Comparison of ENCODE assay signal across 8 cellular contexts in genomic region chr20:23048283-23049200, GRCh38. TPM values are rescaled to one million over a fixed set of nuclear protein-coding genes. Genes with fewer than 3 reads are reported as not detected.
DNase-seq lines count a peak whose midpoint lies in the region; ATAC-seq and TF ChIP-seq lines count a peak whose summit lies in the region.

No MANE protein-coding gene starts in this region.

- peaks cover 4% of the 10 kb centered on the region for H3K4me1 ChIP-seq in rectal smooth muscle tissue (ENCODE audit: control insufficient read depth, insufficient read depth, low read length)

- H3K4me3 ChIP-seq in rectal smooth muscle tissue (ENCODE audit: low read length) = peak overlapping the region; percentile 31

- H3K27me3 Mint-ChIP-seq in activated naive CD8-positive, alpha-beta T cell treated with anti-CD3 and anti-CD28 coated beads, Interleukin-2, amount 10 ng/mL, durations not matched to agents 7 days and 5 days = peaks cover 55% of the 10 kb centered on the region

- H3K27ac ChIP-seq in rectal smooth muscle tissue (ENCODE audit: low read depth, low read length) = peak overlapping the region; percentile 21

- intact Hi-C loops in left ventricle myocardium superior (cut with micrococcal nuclease) = no loop called here

- peak overlapping the region; percentile 10 for H3K4me3 Mint-ChIP-seq in activated naive CD8-positive, alpha-beta T cell treated with anti-CD3 and anti-CD28 coated beads, Interleukin-2, amount 10 ng/mL, durations not matched to agents 7 days and 5 days

- peak; percentile 52 for DNase-seq in DMS153 (lab: John Stamatoyannopoulos, UW)
- peak; percentile 65 for DNase-seq in activated naive CD8-positive, alpha-beta T cell treated with anti-CD3 and anti-CD28 coated beads, Interleukin-2, amount 10 ng/mL, durations not matched to agents 7 days and 5 days
- DNase-seq in left ventricle myocardium superior = peak; percentile 81

- ATAC-seq in activated naive CD8-positive, alpha-beta T cell treated with anti-CD3 and anti-CD28 coated beads, Interleukin-2, amount 10 ng/mL, durations not matched to agents 7 days and 5 days (ENCODE audit: low read depth) = peak; percentile 76
- ATAC-seq in left ventricle myocardium superior = peak; percentile 58
- ATAC-seq in GM21529 (IDR thresholded peaks at IDR 0.05; ENCODE audit: unreplicated experiment) = no peak
- ATAC-seq in GM18907 (IDR thresholded peaks at IDR 0.05; ENCODE audit: unreplicated experiment) = no peak
- no peak for ATAC-seq in HG03439 (IDR thresholded peaks at IDR 0.05; ENCODE audit: unreplicated experiment)

- H3K36me3 ChIP-seq in rectal smooth muscle tissue (ENCODE audit: control insufficient read depth, insufficient read depth, low read length) = no peaks in the 10 kb centered on the region

- no peaks in the 10 kb centered on the region for H3K36me3 Mint-ChIP-seq in activated naive CD8-positive, alpha-beta T cell treated with anti-CD3 and anti-CD28 coated beads, Interleukin-2, amount 10 ng/mL, durations not matched to agents 7 days and 5 days

- H3K4me1 Mint-ChIP-seq in activated naive CD8-positive, alpha-beta T cell treated with anti-CD3 and anti-CD28 coated beads, Interleukin-2, amount 10 ng/mL, durations not matched to agents 7 days and 5 days = peaks cover 2% of the 10 kb centered on the region

- POLR2A ChIA-PET in activated naive CD8-positive, alpha-beta T cell treated with anti-CD3 and anti-CD28 coated beads, Interleukin-2, amount 10 ng/mL, durations not matched to agents 7 days and 5 days (lab: Charles Lee) = no interaction called here

- TF ChIP-seq CTCF in LNCAP (IDR thresholded peaks at IDR 0.05) = peak; percentile 55

- peaks cover 17% of the 10 kb centered on the region for H3K27me3 ChIP-seq in rectal smooth muscle tissue (ENCODE audit: control insufficient read depth, insufficient read depth, low read length)

- H3K9me3 Mint-ChIP-seq in activated naive CD8-positive, alpha-beta T cell treated with anti-CD3 and anti-CD28 coated beads, Interleukin-2, amount 10 ng/mL, durations not matched to agents 7 days and 5 days = no peaks in the 10 kb centered on the region

- H3K27ac Mint-ChIP-seq in activated naive CD8-positive, alpha-beta T cell treated with anti-CD3 and anti-CD28 coated beads, Interleukin-2, amount 10 ng/mL, durations not matched to agents 7 days and 5 days = no peak overlapping the region

- no peak overlapping the region for H3K9ac ChIP-seq in rectal smooth muscle tissue (ENCODE audit: low read length)

RNA-seq across cellular contexts. Expression of gene THBD, which starts 0.9 kb away (rescaled TPM):
- under 1 TPM; 0.22 to 0.34 TPM for total RNA-seq in activated naive CD8-positive, alpha-beta T cell treated with anti-CD3 and anti-CD28 coated beads, Interleukin-2, amount 10 ng/mL, durations not matched to agents 7 days and 5 days
- 13.1 TPM for total RNA-seq in left ventricle myocardium superior

RNA-seq across cellular contexts. Expression of gene SSTR4, which starts 13.4 kb away (rescaled TPM):
- not detected for total RNA-seq in activated naive CD8-positive, alpha-beta T cell treated with anti-CD3 and anti-CD28 coated beads, Interleukin-2, amount 10 ng/mL, durations not matched to agents 7 days and 5 days
- not detected for total RNA-seq in left ventricle myocardium superior

RNA-seq across cellular contexts. Expression of gene CD93, which starts 37.6 kb away (rescaled TPM):
- under 1 TPM; 0.47 to 0.48 TPM for total RNA-seq in activated naive CD8-positive, alpha-beta T cell treated with anti-CD3 and anti-CD28 coated beads, Interleukin-2, amount 10 ng/mL, durations not matched to agents 7 days and 5 days
- total RNA-seq in left ventricle myocardium superior = 41.0 TPM

Comparison
In these comparisons a context has a peak if more than half of its experiments do, and no peak if none do; other contexts are left out.
1. ATAC-seq: peak in activated naive CD8-positive, alpha-beta T cell treated with anti-CD3 and anti-CD28 coated beads, Interleukin-2, amount 10 ng/mL, durations not matched to agents 7 days and 5 days (single experiment) and left ventricle myocardium superior (single experiment); none in GM21529 (single experiment), GM18907 (single experiment) and HG03439 (single experiment).
2. RNA of gene THBD, which starts 0.9 kb away (total RNA-seq): 13.1 TPM in left ventricle myocardium superior (single experiment); 0.22 to 0.34 TPM in activated naive CD8-positive, alpha-beta T cell treated with anti-CD3 and anti-CD28 coated beads, Interleukin-2, amount 10 ng/mL, durations not matched to agents 7 days and 5 days; every median in the first group is over 10 times any median in the second.
3. RNA of gene CD93, which starts 37.6 kb away (total RNA-seq): 41.0 TPM in left ventricle myocardium superior (single experiment); 0.47 to 0.48 TPM in activated naive CD8-positive, alpha-beta T cell treated with anti-CD3 and anti-CD28 coated beads, Interleukin-2, amount 10 ng/mL, durations not matched to agents 7 days and 5 days; every median in the first group is over 10 times any median in the second.
4. Peak in every context shown above with its lines, with median percentiles within 50 percentile points of each other: DNase-seq.